In the genomic region with DNA sequence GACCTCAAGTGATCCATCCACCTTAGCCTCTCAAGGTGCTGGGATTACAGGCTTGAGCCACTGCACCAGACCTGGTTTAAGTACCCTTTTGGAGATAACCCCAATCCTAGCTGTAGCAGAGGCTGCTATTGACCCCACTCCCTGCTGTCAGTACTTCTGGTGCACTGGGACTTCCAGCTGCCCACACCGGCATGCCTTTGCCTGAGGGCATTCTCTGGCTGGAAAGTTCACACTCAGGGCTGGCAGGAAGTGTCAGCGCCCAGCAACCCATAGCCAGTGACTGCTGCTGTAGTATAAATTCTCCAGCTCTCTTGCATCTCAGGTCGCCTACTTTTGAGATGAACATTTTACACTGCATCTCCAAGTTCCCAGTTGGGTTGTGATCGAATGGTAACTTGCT, we compare ENCODE assay signal across 1 cellular context.
TF ChIP-seq lines count a peak whose summit lies in the region.

No MANE protein-coding gene starts in this region.

TF ChIP-seq in HCT116, 20 proteins besides CTCF, POLR2A, EP300 and RAD21 (continued from another document):
- TF ChIP-seq, protein P1, sequence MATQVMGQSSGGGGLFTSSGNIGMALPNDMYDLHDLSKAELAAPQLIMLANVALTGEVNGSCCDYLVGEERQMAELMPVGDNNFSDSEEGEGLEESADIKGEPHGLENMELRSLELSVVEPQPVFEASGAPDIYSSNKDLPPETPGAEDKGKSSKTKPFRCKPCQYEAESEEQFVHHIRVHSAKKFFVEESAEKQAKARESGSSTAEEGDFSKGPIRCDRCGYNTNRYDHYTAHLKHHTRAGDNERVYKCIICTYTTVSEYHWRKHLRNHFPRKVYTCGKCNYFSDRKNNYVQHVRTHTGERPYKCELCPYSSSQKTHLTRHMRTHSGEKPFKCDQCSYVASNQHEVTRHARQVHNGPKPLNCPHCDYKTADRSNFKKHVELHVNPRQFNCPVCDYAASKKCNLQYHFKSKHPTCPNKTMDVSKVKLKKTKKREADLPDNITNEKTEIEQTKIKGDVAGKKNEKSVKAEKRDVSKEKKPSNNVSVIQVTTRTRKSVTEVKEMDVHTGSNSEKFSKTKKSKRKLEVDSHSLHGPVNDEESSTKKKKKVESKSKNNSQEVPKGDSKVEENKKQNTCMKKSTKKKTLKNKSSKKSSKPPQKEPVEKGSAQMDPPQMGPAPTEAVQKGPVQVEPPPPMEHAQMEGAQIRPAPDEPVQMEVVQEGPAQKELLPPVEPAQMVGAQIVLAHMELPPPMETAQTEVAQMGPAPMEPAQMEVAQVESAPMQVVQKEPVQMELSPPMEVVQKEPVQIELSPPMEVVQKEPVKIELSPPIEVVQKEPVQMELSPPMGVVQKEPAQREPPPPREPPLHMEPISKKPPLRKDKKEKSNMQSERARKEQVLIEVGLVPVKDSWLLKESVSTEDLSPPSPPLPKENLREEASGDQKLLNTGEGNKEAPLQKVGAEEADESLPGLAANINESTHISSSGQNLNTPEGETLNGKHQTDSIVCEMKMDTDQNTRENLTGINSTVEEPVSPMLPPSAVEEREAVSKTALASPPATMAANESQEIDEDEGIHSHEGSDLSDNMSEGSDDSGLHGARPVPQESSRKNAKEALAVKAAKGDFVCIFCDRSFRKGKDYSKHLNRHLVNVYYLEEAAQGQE (IDR thresholded peaks at IDR 0.05; ENCODE audit: low read depth), result no peak
- no peak for TF ChIP-seq CEBPB (IDR thresholded peaks at IDR 0.05; ENCODE audit: low read depth)
- TF ChIP-seq ELF1 (IDR thresholded peaks at IDR 0.05; ENCODE audit: borderline replicate concordance, low read depth), result no peak
- no peak for TF ChIP-seq CBX3 (IDR thresholded peaks at IDR 0.05; ENCODE audit: low read depth)
- TF ChIP-seq, protein P2, sequence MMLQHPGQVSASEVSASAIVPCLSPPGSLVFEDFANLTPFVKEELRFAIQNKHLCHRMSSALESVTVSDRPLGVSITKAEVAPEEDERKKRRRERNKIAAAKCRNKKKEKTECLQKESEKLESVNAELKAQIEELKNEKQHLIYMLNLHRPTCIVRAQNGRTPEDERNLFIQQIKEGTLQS (IDR thresholded peaks at IDR 0.05), result no peak
- TF ChIP-seq EGR1 (IDR thresholded peaks at IDR 0.05; ENCODE audit: low read depth), result no peak
- TF ChIP-seq, protein P3, sequence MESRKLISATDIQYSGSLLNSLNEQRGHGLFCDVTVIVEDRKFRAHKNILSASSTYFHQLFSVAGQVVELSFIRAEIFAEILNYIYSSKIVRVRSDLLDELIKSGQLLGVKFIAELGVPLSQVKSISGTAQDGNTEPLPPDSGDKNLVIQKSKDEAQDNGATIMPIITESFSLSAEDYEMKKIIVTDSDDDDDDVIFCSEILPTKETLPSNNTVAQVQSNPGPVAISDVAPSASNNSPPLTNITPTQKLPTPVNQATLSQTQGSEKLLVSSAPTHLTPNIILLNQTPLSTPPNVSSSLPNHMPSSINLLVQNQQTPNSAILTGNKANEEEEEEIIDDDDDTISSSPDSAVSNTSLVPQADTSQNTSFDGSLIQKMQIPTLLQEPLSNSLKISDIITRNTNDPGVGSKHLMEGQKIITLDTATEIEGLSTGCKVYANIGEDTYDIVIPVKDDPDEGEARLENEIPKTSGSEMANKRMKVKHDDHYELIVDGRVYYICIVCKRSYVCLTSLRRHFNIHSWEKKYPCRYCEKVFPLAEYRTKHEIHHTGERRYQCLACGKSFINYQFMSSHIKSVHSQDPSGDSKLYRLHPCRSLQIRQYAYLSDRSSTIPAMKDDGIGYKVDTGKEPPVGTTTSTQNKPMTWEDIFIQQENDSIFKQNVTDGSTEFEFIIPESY (IDR thresholded peaks at IDR 0.05; ENCODE audit: extremely low read depth, insufficient replicate concordance, low read length), result no peak
- no peak for TF ChIP-seq TCF7L2 (IDR thresholded peaks at IDR 0.05; ENCODE audit: borderline replicate concordance, extremely low read depth, insufficient read depth, insufficient read length)
- TF ChIP-seq YY1 (IDR thresholded peaks at IDR 0.05; ENCODE audit: extremely low read depth, insufficient replicate concordance, low read depth, low read length), result no peak
- TF ChIP-seq SRF (IDR thresholded peaks at IDR 0.05; ENCODE audit: low read depth), result no peak
TF ChIP-seq in HCT116: peak in this region for 0.
